ENCODE assay signal across 1 cellular context in genomic region chr12:39442895-39443703, GRCh38.
A peak's percentile ranks its signal among the peaks of the same experiment; 100 is the strongest.
TF ChIP-seq lines count a peak whose summit lies in the region.

A gene with protein sequence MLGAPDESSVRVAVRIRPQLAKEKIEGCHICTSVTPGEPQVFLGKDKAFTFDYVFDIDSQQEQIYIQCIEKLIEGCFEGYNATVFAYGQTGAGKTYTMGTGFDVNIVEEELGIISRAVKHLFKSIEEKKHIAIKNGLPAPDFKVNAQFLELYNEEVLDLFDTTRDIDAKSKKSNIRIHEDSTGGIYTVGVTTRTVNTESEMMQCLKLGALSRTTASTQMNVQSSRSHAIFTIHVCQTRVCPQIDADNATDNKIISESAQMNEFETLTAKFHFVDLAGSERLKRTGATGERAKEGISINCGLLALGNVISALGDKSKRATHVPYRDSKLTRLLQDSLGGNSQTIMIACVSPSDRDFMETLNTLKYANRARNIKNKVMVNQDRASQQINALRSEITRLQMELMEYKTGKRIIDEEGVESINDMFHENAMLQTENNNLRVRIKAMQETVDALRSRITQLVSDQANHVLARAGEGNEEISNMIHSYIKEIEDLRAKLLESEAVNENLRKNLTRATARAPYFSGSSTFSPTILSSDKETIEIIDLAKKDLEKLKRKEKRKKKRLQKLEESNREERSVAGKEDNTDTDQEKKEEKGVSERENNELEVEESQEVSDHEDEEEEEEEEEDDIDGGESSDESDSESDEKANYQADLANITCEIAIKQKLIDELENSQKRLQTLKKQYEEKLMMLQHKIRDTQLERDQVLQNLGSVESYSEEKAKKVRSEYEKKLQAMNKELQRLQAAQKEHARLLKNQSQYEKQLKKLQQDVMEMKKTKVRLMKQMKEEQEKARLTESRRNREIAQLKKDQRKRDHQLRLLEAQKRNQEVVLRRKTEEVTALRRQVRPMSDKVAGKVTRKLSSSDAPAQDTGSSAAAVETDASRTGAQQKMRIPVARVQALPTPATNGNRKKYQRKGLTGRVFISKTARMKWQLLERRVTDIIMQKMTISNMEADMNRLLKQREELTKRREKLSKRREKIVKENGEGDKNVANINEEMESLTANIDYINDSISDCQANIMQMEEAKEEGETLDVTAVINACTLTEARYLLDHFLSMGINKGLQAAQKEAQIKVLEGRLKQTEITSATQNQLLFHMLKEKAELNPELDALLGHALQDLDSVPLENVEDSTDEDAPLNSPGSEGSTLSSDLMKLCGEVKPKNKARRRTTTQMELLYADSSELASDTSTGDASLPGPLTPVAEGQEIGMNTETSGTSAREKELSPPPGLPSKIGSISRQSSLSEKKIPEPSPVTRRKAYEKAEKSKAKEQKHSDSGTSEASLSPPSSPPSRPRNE (N-terminal part only) (minus strand): TSS chr12:39443120. CDS start chr12:39442970, 150 bp downstream.

TF ChIP-seq in K562, 482 proteins besides CTCF, POLR2A, EP300 and RAD21 (continued from another document and continues in another):
- TF ChIP-seq ZBTB11 (CRISPR knock-in tag; IDR thresholded peaks at IDR 0.05) (0 out of 6 replicates have a peak, but pooled peaks of 1 of the 3 experiments have one; percentile 14), ZBTB1 (CRISPR knock-in tag; IDR thresholded peaks at IDR 0.05; ENCODE audit: borderline replicate concordance, low read depth) (0 out of 2 replicates have a peak, but pooled peaks have one; percentile 19), CHD2 (IDR thresholded peaks at IDR 0.05; ENCODE audit: low read depth, low read length) (peak; percentile 53; the same call in 1 of the 2 replicates), CC2D1A (IDR thresholded peaks at IDR 0.05) (no peak), ZNF12 (CRISPR knock-in tag; IDR thresholded peaks at IDR 0.05) (no peak), SIN3B (IDR thresholded peaks at IDR 0.05; ENCODE audit: low read depth) (peak; percentile 22; the same call in 1 of the 2 replicates), SREBF2 (CRISPR knock-in tag; IDR thresholded peaks at IDR 0.05) (no peak), ETS1 (conservative IDR thresholded peaks at IDR 0.05; ENCODE audit: control insufficient read depth, low read depth, low read length) (peak; percentile 69; the same call in 1 of the 2 replicates), ZZZ3 (IDR thresholded peaks at IDR 0.05) (no peak), ETV5 (CRISPR knock-in tag; IDR thresholded peaks at IDR 0.05; ENCODE audit: low read depth) (no peak), MCM3 (IDR thresholded peaks at IDR 0.05) (no peak), KDM1A (IDR thresholded peaks at IDR 0.05) (no peak), CREB1 (IDR thresholded peaks at IDR 0.05) (peak; percentile 53), CREB1 (CRISPR knock-in tag; IDR thresholded peaks at IDR 0.05) (0 out of 2 replicates have a peak, but pooled peaks have one; percentile 31), ZNF644 (tag; IDR thresholded peaks at IDR 0.05; ENCODE audit: low read depth) (no peak), STAT5A (IDR thresholded peaks at IDR 0.05; ENCODE audit: borderline replicate concordance, low read length) (peak; percentile 18; the same call in 1 of the 2 replicates), BRD9 (IDR thresholded peaks at IDR 0.05; ENCODE audit: low read depth, partially characterized antibody) (no peak), ATF4 (CRISPR knock-in tag; IDR thresholded peaks at IDR 0.05) (0 out of 2 replicates have a peak, but pooled peaks have one; percentile 40), ZNF764 (CRISPR knock-in tag; IDR thresholded peaks at IDR 0.05; ENCODE audit: low read depth) (no peak), NUFIP1 (IDR thresholded peaks at IDR 0.05; ENCODE audit: partially characterized antibody) (no peak), ZNF395 (CRISPR knock-in tag; IDR thresholded peaks at IDR 0.05) (peak; percentile 30; the same call in 1 of the 2 replicates), ZNF830 (CRISPR knock-in tag; IDR thresholded peaks at IDR 0.05) (no peak), PRPF4 (IDR thresholded peaks at IDR 0.05; ENCODE audit: insufficient read depth, low read depth, low read length, poor library complexity, severe bottlenecking) (peak; percentile 52), XRCC4 (IDR thresholded peaks at IDR 0.05; ENCODE audit: extremely low read depth, insufficient read depth, insufficient read length) (no peak), FOXP1 (CRISPR knock-in tag; IDR thresholded peaks at IDR 0.05) (no peak; the same call in 1 of the 2 replicates), CBX5 (IDR thresholded peaks at IDR 0.05; ENCODE audit: borderline replicate concordance, low read depth) (no peak), DACH1 (IDR thresholded peaks at IDR 0.05; ENCODE audit: partially characterized antibody) (no peak), HSF4 (CRISPR knock-in tag; IDR thresholded peaks at IDR 0.05; ENCODE audit: borderline replicate concordance) (no peak), ZNF695 (CRISPR knock-in tag; IDR thresholded peaks at IDR 0.05) (no peak), ZNF507 (tag; conservative IDR thresholded peaks at IDR 0.05) (no peak), MED1 (CRISPR knock-in tag; IDR thresholded peaks at IDR 0.05; ENCODE audit: borderline replicate concordance) (no peak), POLR3A (IDR thresholded peaks at IDR 0.05; ENCODE audit: borderline replicate concordance, extremely low read depth, insufficient read depth, insufficient read length) (no peak), ZNF212 (CRISPR knock-in tag; IDR thresholded peaks at IDR 0.05) (no peak), PYGO2 (tag; IDR thresholded peaks at IDR 0.05) (no peak), ZKSCAN8 (CRISPR knock-in tag; IDR thresholded peaks at IDR 0.05) (no peak), ZNF184 (CRISPR knock-in tag; IDR thresholded peaks at IDR 0.05) (no peak)
- TF ChIP-seq, protein P1, sequence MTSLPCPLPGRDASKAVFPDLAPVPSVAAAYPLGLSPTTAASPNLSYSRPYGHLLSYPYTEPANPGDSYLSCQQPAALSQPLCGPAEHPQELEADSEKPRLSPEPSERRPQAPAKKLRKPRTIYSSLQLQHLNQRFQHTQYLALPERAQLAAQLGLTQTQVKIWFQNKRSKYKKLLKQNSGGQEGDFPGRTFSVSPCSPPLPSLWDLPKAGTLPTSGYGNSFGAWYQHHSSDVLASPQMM (CRISPR knock-in tag; IDR thresholded peaks at IDR 0.05) = no peak
- TF ChIP-seq, protein P2, sequence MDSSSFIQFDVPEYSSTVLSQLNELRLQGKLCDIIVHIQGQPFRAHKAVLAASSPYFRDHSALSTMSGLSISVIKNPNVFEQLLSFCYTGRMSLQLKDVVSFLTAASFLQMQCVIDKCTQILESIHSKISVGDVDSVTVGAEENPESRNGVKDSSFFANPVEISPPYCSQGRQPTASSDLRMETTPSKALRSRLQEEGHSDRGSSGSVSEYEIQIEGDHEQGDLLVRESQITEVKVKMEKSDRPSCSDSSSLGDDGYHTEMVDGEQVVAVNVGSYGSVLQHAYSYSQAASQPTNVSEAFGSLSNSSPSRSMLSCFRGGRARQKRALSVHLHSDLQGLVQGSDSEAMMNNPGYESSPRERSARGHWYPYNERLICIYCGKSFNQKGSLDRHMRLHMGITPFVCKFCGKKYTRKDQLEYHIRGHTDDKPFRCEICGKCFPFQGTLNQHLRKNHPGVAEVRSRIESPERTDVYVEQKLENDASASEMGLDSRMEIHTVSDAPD (CRISPR knock-in tag; IDR thresholded peaks at IDR 0.05) = no peak
- TF ChIP-seq, protein P3, sequence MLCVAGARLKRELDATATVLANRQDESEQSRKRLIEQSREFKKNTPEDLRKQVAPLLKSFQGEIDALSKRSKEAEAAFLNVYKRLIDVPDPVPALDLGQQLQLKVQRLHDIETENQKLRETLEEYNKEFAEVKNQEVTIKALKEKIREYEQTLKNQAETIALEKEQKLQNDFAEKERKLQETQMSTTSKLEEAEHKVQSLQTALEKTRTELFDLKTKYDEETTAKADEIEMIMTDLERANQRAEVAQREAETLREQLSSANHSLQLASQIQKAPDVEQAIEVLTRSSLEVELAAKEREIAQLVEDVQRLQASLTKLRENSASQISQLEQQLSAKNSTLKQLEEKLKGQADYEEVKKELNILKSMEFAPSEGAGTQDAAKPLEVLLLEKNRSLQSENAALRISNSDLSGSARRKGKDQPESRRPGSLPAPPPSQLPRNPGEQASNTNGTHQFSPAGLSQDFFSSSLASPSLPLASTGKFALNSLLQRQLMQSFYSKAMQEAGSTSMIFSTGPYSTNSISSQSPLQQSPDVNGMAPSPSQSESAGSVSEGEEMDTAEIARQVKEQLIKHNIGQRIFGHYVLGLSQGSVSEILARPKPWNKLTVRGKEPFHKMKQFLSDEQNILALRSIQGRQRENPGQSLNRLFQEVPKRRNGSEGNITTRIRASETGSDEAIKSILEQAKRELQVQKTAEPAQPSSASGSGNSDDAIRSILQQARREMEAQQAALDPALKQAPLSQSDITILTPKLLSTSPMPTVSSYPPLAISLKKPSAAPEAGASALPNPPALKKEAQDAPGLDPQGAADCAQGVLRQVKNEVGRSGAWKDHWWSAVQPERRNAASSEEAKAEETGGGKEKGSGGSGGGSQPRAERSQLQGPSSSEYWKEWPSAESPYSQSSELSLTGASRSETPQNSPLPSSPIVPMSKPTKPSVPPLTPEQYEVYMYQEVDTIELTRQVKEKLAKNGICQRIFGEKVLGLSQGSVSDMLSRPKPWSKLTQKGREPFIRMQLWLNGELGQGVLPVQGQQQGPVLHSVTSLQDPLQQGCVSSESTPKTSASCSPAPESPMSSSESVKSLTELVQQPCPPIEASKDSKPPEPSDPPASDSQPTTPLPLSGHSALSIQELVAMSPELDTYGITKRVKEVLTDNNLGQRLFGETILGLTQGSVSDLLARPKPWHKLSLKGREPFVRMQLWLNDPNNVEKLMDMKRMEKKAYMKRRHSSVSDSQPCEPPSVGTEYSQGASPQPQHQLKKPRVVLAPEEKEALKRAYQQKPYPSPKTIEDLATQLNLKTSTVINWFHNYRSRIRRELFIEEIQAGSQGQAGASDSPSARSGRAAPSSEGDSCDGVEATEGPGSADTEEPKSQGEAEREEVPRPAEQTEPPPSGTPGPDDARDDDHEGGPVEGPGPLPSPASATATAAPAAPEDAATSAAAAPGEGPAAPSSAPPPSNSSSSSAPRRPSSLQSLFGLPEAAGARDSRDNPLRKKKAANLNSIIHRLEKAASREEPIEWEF (CRISPR knock-in tag; IDR thresholded peaks at IDR 0.05) = no peak
- TF ChIP-seq, protein P4, sequence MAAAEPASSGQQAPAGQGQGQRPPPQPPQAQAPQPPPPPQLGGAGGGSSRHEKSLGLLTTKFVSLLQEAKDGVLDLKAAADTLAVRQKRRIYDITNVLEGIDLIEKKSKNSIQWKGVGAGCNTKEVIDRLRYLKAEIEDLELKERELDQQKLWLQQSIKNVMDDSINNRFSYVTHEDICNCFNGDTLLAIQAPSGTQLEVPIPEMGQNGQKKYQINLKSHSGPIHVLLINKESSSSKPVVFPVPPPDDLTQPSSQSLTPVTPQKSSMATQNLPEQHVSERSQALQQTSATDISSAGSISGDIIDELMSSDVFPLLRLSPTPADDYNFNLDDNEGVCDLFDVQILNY (CRISPR knock-in tag; IDR thresholded peaks at IDR 0.05) = no peak
- TF ChIP-seq, protein P5, sequence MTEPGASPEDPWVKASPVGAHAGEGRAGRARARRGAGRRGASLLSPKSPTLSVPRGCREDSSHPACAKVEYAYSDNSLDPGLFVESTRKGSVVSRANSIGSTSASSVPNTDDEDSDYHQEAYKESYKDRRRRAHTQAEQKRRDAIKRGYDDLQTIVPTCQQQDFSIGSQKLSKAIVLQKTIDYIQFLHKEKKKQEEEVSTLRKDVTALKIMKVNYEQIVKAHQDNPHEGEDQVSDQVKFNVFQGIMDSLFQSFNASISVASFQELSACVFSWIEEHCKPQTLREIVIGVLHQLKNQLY (CRISPR knock-in tag; conservative IDR thresholded peaks at IDR 0.05) = no peak
